8 cellular contexts compared by ENCODE assay signal in genomic region chr4:153432971-153433752, GRCh38. TPM values are rescaled to one million over a fixed set of nuclear protein-coding genes. Genes with fewer than 3 reads are reported as not detected.
DNase-seq lines count a peak whose midpoint lies in the region; ATAC-seq, FAIRE-seq and TF ChIP-seq lines count a peak whose summit lies in the region.

No MANE protein-coding gene starts in this region.

- intact Hi-C loops in CD4-positive, alpha-beta T cell (cut with DNase I, micrococcal nuclease) = loop anchor here (1.0 to 10.0 kb wide), 4 partner anchors 58 to 322 kb away; partner anchors contain the start of gene MND1 (in 2 of the 2)
- intact Hi-C loops in Panc1 (cut with micrococcal nuclease; ENCODE audit: unreplicated experiment) = loop anchor here (5.0 kb wide), 1 partner anchor 139 kb away; no protein-coding TSS in a partner anchor
- intact Hi-C loops in activated T-helper 2 cell treated with anti-CD3 and anti-CD28 coated beads, Interferon-gamma antibody, Interleukin-2, Interleukin-4, amounts not matched to agents 10 μg/mL and 5 μg/mL and 100 μg/mL, durations not matched to agents 14 hours and 24 hours and 36 hours (cut with micrococcal nuclease) = loop anchor here (1.0 to 2.0 kb wide), 8 partner anchors 11 to 210 kb away; partner anchors contain the start of gene TMEM131L

- POLR2A ChIA-PET in CD4-positive, alpha-beta T cell (lab: Charles Lee) = interaction anchor here (0.6 to 7.0 kb wide), 14 partner anchors 11 to 144 kb away, joined by 3 to 90 read pairs (median 4); partner anchors contain the start of gene TMEM131L
- POLR2A ChIA-PET in Panc1 (lab: Charles Lee) = no interaction called here

- H3K27ac ChIP-seq in CD4-positive, alpha-beta T cell (ENCODE audit: low read depth, low read length) = peak overlapping the region; percentile 25
- no peak overlapping the region for H3K27ac ChIP-seq in Panc1 (ENCODE audit: low read length)
- peak overlapping the region in 1 of 2 donors; percentile 76 for H3K27ac ChIP-seq in small intestine (ENCODE audit: low read depth in 1 of 2, low read length in 1 of 2)

- no peaks in the 10 kb centered on the region for H3K36me3 ChIP-seq in Panc1 (ENCODE audit: control insufficient read depth, insufficient read depth, low read length)
- H3K36me3 ChIP-seq in small intestine (ENCODE audit: control insufficient read depth in 2 of 2, insufficient read depth in 2 of 2, low read length in 2 of 2) = no peaks in the 10 kb centered on the region

- H3K9me3 ChIP-seq in CD4-positive, alpha-beta T cell (ENCODE audit: control insufficient read depth, low read length) = no peaks in the 10 kb centered on the region
- H3K9me3 ChIP-seq in Panc1 (ENCODE audit: control insufficient read depth, insufficient read depth, low read depth, low read length) = no peaks in the 10 kb centered on the region
- no peaks in the 10 kb centered on the region for H3K9me3 ChIP-seq in small intestine (ENCODE audit: control insufficient read depth, low read depth)

- DNase-seq in CD4-positive, alpha-beta T cell = peak; percentile 40 to 61 (median 50)
- peak; percentile 61 for DNase-seq in GM19238 (ENCODE audit: insufficient read length, low spot score)
- DNase-seq in Panc1 (ENCODE audit: low read depth, low spot score) = peak; percentile 50
- DNase-seq in activated T-helper 2 cell treated with anti-CD3 and anti-CD28 coated beads, Interferon-gamma antibody, Interleukin-2, Interleukin-4, amounts not matched to agents 10 μg/mL and 5 μg/mL and 100 μg/mL, durations not matched to agents 14 hours and 24 hours and 36 hours (ENCODE audit: low spot score) = peak; percentile 76
- peak; percentile 16 for DNase-seq in glutamatergic neuron
- peak; percentile 78 for DNase-seq in small intestine
- no peak for DNase-seq in NCI-H1694 (lab: John Stamatoyannopoulos, UW)

- peaks cover 73% of the 10 kb centered on the region for H3K4me1 Mint-ChIP-seq in CD4-positive, alpha-beta T cell (ENCODE audit: low read depth)
- peaks cover 51% of the 10 kb centered on the region for H3K4me1 Mint-ChIP-seq in activated T-helper 2 cell treated with anti-CD3 and anti-CD28 coated beads, Interferon-gamma antibody, Interleukin-2, Interleukin-4, amounts not matched to agents 10 μg/mL and 5 μg/mL and 100 μg/mL, durations not matched to agents 14 hours and 24 hours and 36 hours (ENCODE audit: low read depth)
- peaks cover 3% of the 10 kb centered on the region for H3K4me1 Mint-ChIP-seq in glutamatergic neuron (ENCODE audit: low read depth, unreplicated experiment)

- no peaks in the 10 kb centered on the region for H3K27me3 ChIP-seq in CD4-positive, alpha-beta T cell (ENCODE audit: control insufficient read depth, insufficient read depth, low read length)
- H3K27me3 ChIP-seq in Panc1 (ENCODE audit: control insufficient read depth, insufficient read depth, low read length) (no peaks in the 10 kb centered on the region), small intestine (ENCODE audit: control insufficient read depth in 2 of 2, insufficient read depth in 2 of 2, low read length in 2 of 2) (no peaks in the 10 kb centered on the region)

- H3K4me3 ChIP-seq in Panc1 (ENCODE audit: low read depth in 2 of 2, low read length in 2 of 2) (no peak overlapping the region), small intestine (ENCODE audit: low read depth in 1 of 2, low read length in 2 of 2) (peak overlapping the region in 1 of 2 donors; percentile 3)

- WGBS in small intestine, 3 donors = 35 to 53% (median 42%) methylated on average over 12 of the region's 12 CpGs

- ATAC-seq in CD4-positive, alpha-beta T cell (ENCODE audit: poor library complexity) = peak; percentile 69
- ATAC-seq in HG03280 (IDR thresholded peaks at IDR 0.05; ENCODE audit: unreplicated experiment) = peak; percentile 96
- ATAC-seq in Panc1 = 0 out of 2 replicates have a peak, but pooled peaks have one; percentile 48

- H3K36me3 Mint-ChIP-seq in CD4-positive, alpha-beta T cell (ENCODE audit: low read depth) = no peaks in the 10 kb centered on the region
- no peaks in the 10 kb centered on the region for H3K36me3 Mint-ChIP-seq in activated T-helper 2 cell treated with anti-CD3 and anti-CD28 coated beads, Interferon-gamma antibody, Interleukin-2, Interleukin-4, amounts not matched to agents 10 μg/mL and 5 μg/mL and 100 μg/mL, durations not matched to agents 14 hours and 24 hours and 36 hours (ENCODE audit: low read depth)
- no peaks in the 10 kb centered on the region for H3K36me3 Mint-ChIP-seq in glutamatergic neuron (ENCODE audit: unreplicated experiment)

- H3K4me1 ChIP-seq in Panc1 (ENCODE audit: control insufficient read depth, insufficient read depth, low read length) (no peaks in the 10 kb centered on the region), small intestine (ENCODE audit: control insufficient read depth in 2 of 2, insufficient read depth in 1 of 2, low read depth in 1 of 2, low read length in 1 of 2) (no peaks in the 10 kb centered on the region)

- BruUV-seq in Panc1 (replicated peaks; lab: Mats Ljungman, UMichigan) = no TSS peak

- no peak for FAIRE-seq in small intestine (lab: Jason Lieb, UNC)

- no peaks in the 10 kb centered on the region for H3K27me3 Mint-ChIP-seq in CD4-positive, alpha-beta T cell
- H3K27me3 Mint-ChIP-seq in activated T-helper 2 cell treated with anti-CD3 and anti-CD28 coated beads, Interferon-gamma antibody, Interleukin-2, Interleukin-4, amounts not matched to agents 10 μg/mL and 5 μg/mL and 100 μg/mL, durations not matched to agents 14 hours and 24 hours and 36 hours (ENCODE audit: low read depth) = no peaks in the 10 kb centered on the region
- H3K27me3 Mint-ChIP-seq in glutamatergic neuron (ENCODE audit: unreplicated experiment) = peaks cover 2% of the 10 kb centered on the region

- peak; percentile 79 for TF ChIP-seq CTCF in CD4-positive, alpha-beta T cell (IDR thresholded peaks at IDR 0.05)
- peak; percentile 63 for TF ChIP-seq CTCF in Panc1 (IDR thresholded peaks at IDR 0.05)
- TF ChIP-seq CTCF in glutamatergic neuron (IDR thresholded peaks at IDR 0.05; ENCODE audit: partially characterized antibody, unreplicated experiment) = no peak

- CTCF ChIA-PET in CD4-positive, alpha-beta T cell (lab: Charles Lee) = interaction anchor here (0.6 to 3.8 kb wide), 26 partner anchors 14 to 655 kb away, joined by 3 to 33 read pairs (median 4); partner anchors contain the start of gene TMEM131L
- CTCF ChIA-PET in Panc1 (lab: Charles Lee) = no interaction called here

- in situ Hi-C loops in Panc1 (cut with HindIII; ENCODE audit: low pct_unique_long_range_greater_than_20kb, low sequenced_read_pairs) = no loop called here

- no peaks in the 10 kb centered on the region for H3K9me3 Mint-ChIP-seq in CD4-positive, alpha-beta T cell
- H3K9me3 Mint-ChIP-seq in activated T-helper 2 cell treated with anti-CD3 and anti-CD28 coated beads, Interferon-gamma antibody, Interleukin-2, Interleukin-4, amounts not matched to agents 10 μg/mL and 5 μg/mL and 100 μg/mL, durations not matched to agents 14 hours and 24 hours and 36 hours = no peaks in the 10 kb centered on the region
- H3K9me3 Mint-ChIP-seq in glutamatergic neuron (ENCODE audit: unreplicated experiment) = no peaks in the 10 kb centered on the region

- peak overlapping the region; percentile 83 for H3K4me3 Mint-ChIP-seq in CD4-positive, alpha-beta T cell
- peak overlapping the region; percentile 73 for H3K4me3 Mint-ChIP-seq in activated T-helper 2 cell treated with anti-CD3 and anti-CD28 coated beads, Interferon-gamma antibody, Interleukin-2, Interleukin-4, amounts not matched to agents 10 μg/mL and 5 μg/mL and 100 μg/mL, durations not matched to agents 14 hours and 24 hours and 36 hours (ENCODE audit: low read depth)
- no peak overlapping the region for H3K4me3 Mint-ChIP-seq in glutamatergic neuron (ENCODE audit: unreplicated experiment)

- H3K27ac Mint-ChIP-seq in CD4-positive, alpha-beta T cell = peak overlapping the region; percentile 91
- H3K27ac Mint-ChIP-seq in activated T-helper 2 cell treated with anti-CD3 and anti-CD28 coated beads, Interferon-gamma antibody, Interleukin-2, Interleukin-4, amounts not matched to agents 10 μg/mL and 5 μg/mL and 100 μg/mL, durations not matched to agents 14 hours and 24 hours and 36 hours = peak overlapping the region; percentile 94
- no peak overlapping the region for H3K27ac Mint-ChIP-seq in glutamatergic neuron (ENCODE audit: unreplicated experiment)

RNA-seq across cellular contexts. Expression of gene TMEM131L, which starts 33.0 kb away (rescaled TPM):
- total RNA-seq in CD4-positive, alpha-beta T cell = 100 to 1,000 TPM; 101 to 106 TPM
- total RNA-seq in Panc1 (2021; ENCODE audit: unreplicated experiment) (13.5 TPM), glutamatergic neuron (ENCODE audit: unreplicated experiment) (60.2 TPM)
- 6.6 TPM for polyA plus RNA-seq in Panc1 (2012; ENCODE audit: insufficient read length)
- total RNA-seq in activated T-helper 2 cell treated with anti-CD3 and anti-CD28 coated beads, Interferon-gamma antibody, Interleukin-2, Interleukin-4, amounts not matched to agents 10 μg/mL and 5 μg/mL and 100 μg/mL, durations not matched to agents 14 hours and 24 hours and 36 hours = 28.1 and 29.7 TPM in 2 replicates
- polyA plus RNA-seq in small intestine = 1 to 10 TPM in 1 of 3 donors, under 1 TPM in 2; 0.22 to 3.6 (median 0.27) TPM
